In the genomic region with DNA sequence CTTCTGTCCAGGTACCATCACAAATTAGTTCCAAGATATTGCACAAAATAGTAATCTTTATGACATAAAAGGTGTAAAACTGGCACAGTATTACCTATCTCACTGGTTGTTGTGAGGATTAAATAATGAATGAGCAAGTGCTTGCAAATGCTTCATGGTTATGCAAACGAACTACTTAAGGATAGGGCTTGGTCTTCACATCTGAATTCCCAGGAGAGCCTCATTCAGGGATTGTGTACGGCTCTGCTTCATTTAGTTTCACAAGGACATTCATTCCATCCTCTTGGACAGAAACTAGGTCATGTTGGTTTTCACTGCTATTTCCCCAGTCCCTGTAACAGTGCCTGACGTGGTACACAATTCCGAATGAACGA, we compare ENCODE assay signal across 17 cellular contexts. TPM values are rescaled to one million over a fixed set of nuclear protein-coding genes. Genes with fewer than 3 reads are reported as not detected.
DNase-seq lines count a peak whose midpoint lies in the region; ATAC-seq and TF ChIP-seq lines count a peak whose summit lies in the region.
"Had no signal": no experiment of that assay in that cellular context is flagged by ENCODE, and none has a peak within 500 bp of the region (broad histone marks: within the 10 kb centered on the region; RNA-seq: fewer than 3 reads in every experiment).

No MANE protein-coding gene starts in this region.

- peaks cover 4% of the 10 kb centered on the region for H3K9me3 Mint-ChIP-seq in activated T-cell treated with anti-CD3 and anti-CD28 coated beads, Interleukin-2, amount 50 U/mL, for 4 hours
- H3K9me3 Mint-ChIP-seq: activated B cell treated with CpG ODN at 0.5 μM for 24 hours had no signal

- H3K27me3 Mint-ChIP-seq in activated T-cell treated with anti-CD3 and anti-CD28 coated beads, Interleukin-2, amount 50 U/mL, for 4 hours (ENCODE audit: low read depth) = peaks cover 6% of the 10 kb centered on the region
- H3K27me3 Mint-ChIP-seq: activated B cell treated with CpG ODN at 0.5 μM for 24 hours had no signal

- H3K9me3 ChIP-seq in MM.1S (replicated peaks; ENCODE audit: insufficient read depth, low read length) (no peaks in the 10 kb centered on the region), mammary epithelial cell (replicated peaks; ENCODE audit: insufficient read depth, low read length) (peaks cover 4% of the 10 kb centered on the region)
- H3K9me3 ChIP-seq: adrenal gland, BE2C had no signal

- WGBS in mammary epithelial cell (ENCODE audit: low coverage, missing lambda C conversion rate) = 92% methylated on average over 5 of the region's 5 CpGs

- H3K79me2 ChIP-seq in MM.1S (ENCODE audit: low read length) (no peaks in the 10 kb centered on the region), mammary epithelial cell (ENCODE audit: insufficient read depth, low read length) (no peaks in the 10 kb centered on the region)

- CTCF ChIA-PET in mammary epithelial cell (lab: Charles Lee; ENCODE audit: low non-redundant PET) = no interaction called here

- DNase-seq in DMS53 (lab: John Stamatoyannopoulos, UW) (peak; percentile 56), MM.1S (no peak), mammary epithelial cell (no peak), myocyte (ENCODE audit: low read depth) (peak; percentile 72)
- no peak for DNase-seq in activated T-cell treated with anti-CD3 and anti-CD28 coated beads, Interleukin-2, amount 50 U/mL, for 4 hours
- DNase-seq in NK-92 treated with Interleukin-12 subunit alpha and Interleukin-12 subunit beta, amount 100 ng/mL, for 24 hours (lab: John Stamatoyannopoulos, UW) = no peak
- DNase-seq: activated B cell treated with CpG ODN at 0.5 μM for 24 hours; activated T-cell treated with anti-CD3 and anti-CD28 coated beads for 4 hours; adrenal gland; BE2C; naive thymus-derived CD8-positive, alpha-beta T cell; NCI-H1694; right cardiac atrium; stimulated activated naive CD4-positive, alpha-beta T cell had no signal

- in situ Hi-C loops in mammary epithelial cell (cut with MboI; ENCODE audit: low sequenced_read_pairs in 2 of 2) = no loop called here

- H3K36me3 ChIP-seq in MM.1S (replicated peaks; ENCODE audit: insufficient read depth, low read length) (no peaks in the 10 kb centered on the region), mammary epithelial cell (ENCODE audit: insufficient read depth, low read length) (no peaks in the 10 kb centered on the region)
- H3K36me3 ChIP-seq: adrenal gland, BE2C had no signal

- peak overlapping the region; percentile 17; the same call in 1 of the 2 replicates for H3K4me2 ChIP-seq in MM.1S (ENCODE audit: low read depth, low read length)
- H3K4me2 ChIP-seq in mammary epithelial cell (ENCODE audit: insufficient read depth, low read depth, low read length) = peak overlapping the region; percentile 19

- H3K4me1 ChIP-seq in MM.1S (ENCODE audit: low read length) (peaks cover 13% of the 10 kb centered on the region; the same call in 1 of the 2 replicates), mammary epithelial cell (ENCODE audit: insufficient read depth, low read length) (peaks cover 10% of the 10 kb centered on the region)
- H3K4me1 ChIP-seq: adrenal gland, BE2C had no signal

- ATAC-seq in GM19455 (IDR thresholded peaks at IDR 0.05; ENCODE audit: unreplicated experiment) (no peak), HG03135 (IDR thresholded peaks at IDR 0.05; ENCODE audit: unreplicated experiment) (no peak)
- ATAC-seq in activated T-cell treated with anti-CD3 and anti-CD28 coated beads, Interleukin-2, amount 50 U/mL, for 4 hours = no peak
- ATAC-seq: K562; naive thymus-derived CD8-positive, alpha-beta T cell; right cardiac atrium had no signal

- BruUV-seq in mammary epithelial cell (replicated peaks; lab: Mats Ljungman, UMichigan) = no TSS peak

- H3K9me2 ChIP-seq in MM.1S (replicated peaks; ENCODE audit: insufficient read depth, low read length) = no peaks in the 10 kb centered on the region

- H3K36me3 Mint-ChIP-seq in activated T-cell treated with anti-CD3 and anti-CD28 coated beads, Interleukin-2, amount 50 U/mL, for 4 hours (ENCODE audit: insufficient read depth) = no peaks in the 10 kb centered on the region

- no peak for TF ChIP-seq CTCF in MM.1S (IDR thresholded peaks at IDR 0.05; ENCODE audit: low read length)
- TF ChIP-seq CTCF in mammary epithelial cell (conservative IDR thresholded peaks at IDR 0.05 in 1 of 2, IDR thresholded peaks at IDR 0.05 in 1 of 2; ENCODE audit: extremely low read depth in 1 of 2, insufficient read depth in 1 of 2, low read depth in 1 of 2, low read length in 2 of 2) = no peak

- H3K4me3 ChIP-seq in MM.1S (ENCODE audit: low read length) (no peak overlapping the region), mammary epithelial cell (replicated peaks in 1 of 3; ENCODE audit: insufficient read depth in 1 of 3, low read depth in 2 of 3, low read length in 3 of 3) (no peak overlapping the region)
- H3K4me3 ChIP-seq: adrenal gland, K562 had no signal

- H2AFZ ChIP-seq in MM.1S (ENCODE audit: low read length) = no peak overlapping the region
- no peak overlapping the region for H2AFZ ChIP-seq in mammary epithelial cell (ENCODE audit: low read depth, low read length)

- H3K9ac ChIP-seq in MM.1S (ENCODE audit: low read length) (no peak overlapping the region), mammary epithelial cell (ENCODE audit: insufficient read depth, low read length) (no peak overlapping the region)

- H3K4me3 Mint-ChIP-seq in activated T-cell treated with anti-CD3 and anti-CD28 coated beads, Interleukin-2, amount 50 U/mL, for 4 hours = no peak overlapping the region
- H3K4me3 Mint-ChIP-seq: activated B cell treated with CpG ODN at 0.5 μM for 24 hours; naive thymus-derived CD8-positive, alpha-beta T cell had no signal

- H3K4me1 Mint-ChIP-seq in activated T-cell treated with anti-CD3 and anti-CD28 coated beads, Interleukin-2, amount 50 U/mL, for 4 hours (ENCODE audit: low read depth) = peaks cover 3% of the 10 kb centered on the region
- H3K4me1 Mint-ChIP-seq: activated B cell treated with CpG ODN at 0.5 μM for 24 hours; naive thymus-derived CD8-positive, alpha-beta T cell had no signal

- H3K27me3 ChIP-seq in MM.1S (replicated peaks; ENCODE audit: insufficient read depth, low read length) (no peaks in the 10 kb centered on the region), mammary epithelial cell (ENCODE audit: insufficient read depth, low read length) (no peaks in the 10 kb centered on the region)
- H3K27me3 ChIP-seq: adrenal gland, BE2C had no signal

- H3F3A ChIP-seq in MM.1S (ENCODE audit: insufficient read depth, low read length) = no peaks in the 10 kb centered on the region; the same call in 1 of the 2 replicates

- H4K20me1 ChIP-seq in MM.1S (ENCODE audit: insufficient read depth, low read length) (no peaks in the 10 kb centered on the region), mammary epithelial cell (ENCODE audit: insufficient read depth, low read length) (no peaks in the 10 kb centered on the region)

- H3K27ac ChIP-seq in MM.1S (ENCODE audit: low read length) (peak overlapping the region; percentile 12; the same call in 1 of the 2 replicates), mammary epithelial cell (ENCODE audit: insufficient read depth, low read depth, low read length) (no peak overlapping the region)
- H3K27ac ChIP-seq: adrenal gland had no signal

- intact Hi-C loops in mammary epithelial cell (cut with micrococcal nuclease) = no loop called here

- dilution Hi-C loops in mammary epithelial cell (cut with HindIII; ENCODE audit: low sequenced_read_pairs) = no loop called here

RNA-seq across cellular contexts. Expression of gene ABCA13, which starts 12.1 kb away (rescaled TPM):
- 1 to 10 TPM; 1.5 to 3.4 TPM for total RNA-seq in mammary epithelial cell
- polyA plus RNA-seq in mammary epithelial cell = 1.0 TPM
- 7.5 TPM for polyA minus RNA-seq in mammary epithelial cell
- total RNA-seq in myocyte = 1.7 and 2.4 TPM in 2 replicates
- polyA plus RNA-seq in myocyte (2012) = 0.23 TPM
- under 1 TPM in 2 of 3 donors, not detected in 1; 0.08 TPM for total RNA-seq in activated T-cell treated with anti-CD3 and anti-CD28 coated beads, Interleukin-2, amount 50 U/mL, for 4 hours
- total RNA-seq: activated B cell treated with CpG ODN at 0.5 μM for 24 hours; naive thymus-derived CD8-positive, alpha-beta T cell; right cardiac atrium had no signal
- polyA plus RNA-seq: naive thymus-derived CD8-positive, alpha-beta T cell; right cardiac atrium had no signal

Comparison
In these comparisons a context has a peak if more than half of its experiments do, and no peak if none do; other contexts are left out.
1. DNase-seq: peak in DMS53 (single experiment) and myocyte (single experiment); none in MM.1S (single experiment), mammary epithelial cell (single experiment), activated T-cell treated with anti-CD3 and anti-CD28 coated beads, Interleukin-2, amount 50 U/mL, for 4 hours (single experiment) and NK-92 treated with Interleukin-12 subunit alpha and Interleukin-12 subunit beta, amount 100 ng/mL, for 24 hours (single experiment).